ENCODE assay signal across 1 cellular context in the genomic region with DNA sequence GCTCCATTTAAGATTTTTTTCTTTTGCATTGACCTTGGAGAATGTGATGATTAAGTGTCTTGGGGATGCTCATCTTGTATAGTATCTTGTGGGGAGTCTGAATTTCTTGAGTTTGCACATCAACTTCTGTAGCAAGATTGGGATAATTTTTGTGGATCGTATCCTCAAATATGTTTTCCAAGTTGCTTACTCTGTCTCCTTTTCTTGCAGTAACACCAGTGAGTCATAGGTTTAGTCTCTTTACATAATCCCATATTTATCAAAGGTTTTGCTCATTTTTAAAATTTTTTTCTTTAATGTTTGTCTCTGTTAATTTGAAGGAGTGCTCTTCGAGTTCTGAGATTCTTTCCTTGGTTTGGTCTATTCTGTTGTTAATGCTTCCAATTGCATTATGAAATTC.
TF ChIP-seq lines count a peak whose summit lies in the region.

No MANE protein-coding gene starts in this region.

TF ChIP-seq in GM23338, 12 proteins besides CTCF, POLR2A, EP300 and RAD21 (continued from another document):
- TF ChIP-seq, protein P1, sequence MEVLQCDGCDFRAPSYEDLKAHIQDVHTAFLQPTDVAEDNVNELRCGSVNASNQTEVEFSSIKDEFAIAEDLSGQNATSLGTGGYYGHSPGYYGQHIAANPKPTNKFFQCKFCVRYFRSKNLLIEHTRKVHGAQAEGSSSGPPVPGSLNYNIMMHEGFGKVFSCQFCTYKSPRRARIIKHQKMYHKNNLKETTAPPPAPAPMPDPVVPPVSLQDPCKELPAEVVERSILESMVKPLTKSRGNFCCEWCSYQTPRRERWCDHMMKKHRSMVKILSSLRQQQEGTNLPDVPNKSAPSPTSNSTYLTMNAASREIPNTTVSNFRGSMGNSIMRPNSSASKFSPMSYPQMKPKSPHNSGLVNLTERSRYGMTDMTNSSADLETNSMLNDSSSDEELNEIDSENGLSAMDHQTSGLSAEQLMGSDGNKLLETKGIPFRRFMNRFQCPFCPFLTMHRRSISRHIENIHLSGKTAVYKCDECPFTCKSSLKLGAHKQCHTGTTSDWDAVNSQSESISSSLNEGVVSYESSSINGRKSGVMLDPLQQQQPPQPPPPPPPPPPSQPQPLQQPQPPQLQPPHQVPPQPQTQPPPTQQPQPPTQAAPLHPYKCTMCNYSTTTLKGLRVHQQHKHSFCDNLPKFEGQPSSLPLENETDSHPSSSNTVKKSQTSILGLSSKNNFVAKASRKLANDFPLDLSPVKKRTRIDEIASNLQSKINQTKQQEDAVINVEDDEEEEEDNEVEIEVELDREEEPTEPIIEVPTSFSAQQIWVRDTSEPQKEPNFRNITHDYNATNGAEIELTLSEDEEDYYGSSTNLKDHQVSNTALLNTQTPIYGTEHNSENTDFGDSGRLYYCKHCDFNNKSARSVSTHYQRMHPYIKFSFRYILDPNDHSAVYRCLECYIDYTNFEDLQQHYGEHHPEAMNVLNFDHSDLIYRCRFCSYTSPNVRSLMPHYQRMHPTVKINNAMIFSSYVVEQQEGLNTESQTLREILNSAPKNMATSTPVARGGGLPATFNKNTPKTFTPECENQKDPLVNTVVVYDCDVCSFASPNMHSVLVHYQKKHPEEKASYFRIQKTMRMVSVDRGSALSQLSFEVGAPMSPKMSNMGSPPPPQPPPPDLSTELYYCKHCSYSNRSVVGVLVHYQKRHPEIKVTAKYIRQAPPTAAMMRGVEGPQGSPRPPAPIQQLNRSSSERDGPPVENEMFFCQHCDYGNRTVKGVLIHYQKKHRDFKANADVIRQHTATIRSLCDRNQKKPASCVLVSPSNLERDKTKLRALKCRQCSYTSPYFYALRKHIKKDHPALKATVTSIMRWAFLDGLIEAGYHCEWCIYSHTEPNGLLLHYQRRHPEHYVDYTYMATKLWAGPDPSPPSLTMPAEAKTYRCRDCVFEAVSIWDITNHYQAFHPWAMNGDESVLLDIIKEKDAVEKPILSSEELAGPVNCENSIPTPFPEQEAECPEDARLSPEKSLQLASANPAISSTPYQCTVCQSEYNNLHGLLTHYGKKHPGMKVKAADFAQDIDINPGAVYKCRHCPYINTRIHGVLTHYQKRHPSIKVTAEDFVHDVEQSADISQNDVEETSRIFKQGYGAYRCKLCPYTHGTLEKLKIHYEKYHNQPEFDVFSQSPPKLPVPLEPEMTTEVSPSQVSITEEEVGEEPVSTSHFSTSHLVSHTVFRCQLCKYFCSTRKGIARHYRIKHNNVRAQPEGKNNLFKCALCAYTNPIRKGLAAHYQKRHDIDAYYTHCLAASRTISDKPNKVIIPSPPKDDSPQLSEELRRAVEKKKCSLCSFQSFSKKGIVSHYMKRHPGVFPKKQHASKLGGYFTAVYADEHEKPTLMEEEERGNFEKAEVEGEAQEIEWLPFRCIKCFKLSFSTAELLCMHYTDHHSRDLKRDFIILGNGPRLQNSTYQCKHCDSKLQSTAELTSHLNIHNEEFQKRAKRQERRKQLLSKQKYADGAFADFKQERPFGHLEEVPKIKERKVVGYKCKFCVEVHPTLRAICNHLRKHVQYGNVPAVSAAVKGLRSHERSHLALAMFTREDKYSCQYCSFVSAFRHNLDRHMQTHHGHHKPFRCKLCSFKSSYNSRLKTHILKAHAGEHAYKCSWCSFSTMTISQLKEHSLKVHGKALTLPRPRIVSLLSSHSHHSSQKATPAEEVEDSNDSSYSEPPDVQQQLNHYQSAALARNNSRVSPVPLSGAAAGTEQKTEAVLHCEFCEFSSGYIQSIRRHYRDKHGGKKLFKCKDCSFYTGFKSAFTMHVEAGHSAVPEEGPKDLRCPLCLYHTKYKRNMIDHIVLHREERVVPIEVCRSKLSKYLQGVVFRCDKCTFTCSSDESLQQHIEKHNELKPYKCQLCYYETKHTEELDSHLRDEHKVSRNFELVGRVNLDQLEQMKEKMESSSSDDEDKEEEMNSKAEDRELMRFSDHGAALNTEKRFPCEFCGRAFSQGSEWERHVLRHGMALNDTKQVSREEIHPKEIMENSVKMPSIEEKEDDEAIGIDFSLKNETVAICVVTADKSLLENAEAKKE (CRISPR knock-in tag; IDR thresholded peaks at IDR 0.05) = no peak
- no peak for TF ChIP-seq CREB1 (CRISPR knock-in tag; IDR thresholded peaks at IDR 0.05; ENCODE audit: low read depth)
- no peak for TF ChIP-seq EZH2 (IDR thresholded peaks at IDR 0.05; ENCODE audit: low read depth, unreplicated experiment)
- TF ChIP-seq EZH2phosphoT487 (IDR thresholded peaks at IDR 0.05; ENCODE audit: unreplicated experiment) = no peak
